Comparison of ENCODE assay signal across 8 cellular contexts in genomic region chr9:126397056-126397455, GRCh38.
A peak's percentile ranks its signal among the peaks of the same experiment; 100 is the strongest.
DNase-seq lines count a peak whose midpoint lies in the region; ATAC-seq, FAIRE-seq and TF ChIP-seq lines count a peak whose summit lies in the region.

No MANE protein-coding gene starts in this region.

- peak; percentile 85 for FAIRE-seq in GM12891 (lab: Jason Lieb, UNC)

- H3K4me2 ChIP-seq in PC-3 (ENCODE audit: low read length) = no peak overlapping the region

- ATAC-seq in HG02571 (IDR thresholded peaks at IDR 0.05; ENCODE audit: unreplicated experiment) (peak; percentile 85), PC-3 (no peak), Right ventricle myocardium inferior (no peak)
- peak; percentile 90 to 95 for ATAC-seq in activated naive CD4-positive, alpha-beta T cell treated with anti-CD3 and anti-CD28 coated beads, Interleukin-2, amount 50 U/mL, for 72 hours

- BruUV-seq in PC-3 (replicated peaks; lab: Mats Ljungman, UMichigan) = no TSS peak

- H4K20me1 ChIP-seq in PC-3 (ENCODE audit: low read length) = no peaks in the 10 kb centered on the region

- H2AFZ ChIP-seq in PC-3 (ENCODE audit: low read length) = no peak overlapping the region

- no peak overlapping the region for H3K4me3 ChIP-seq in PC-3 (ENCODE audit: low read length)

- no peaks in the 10 kb centered on the region for H3K27me3 ChIP-seq in PC-3 (ENCODE audit: low read length)

- CTCF ChIA-PET in PC-3 (lab: Charles Lee) = interaction anchor here (0.5 kb wide), 1 partner anchor 991 kb away, joined by 7 read pairs; no protein-coding TSS in a partner anchor

- H3K9ac ChIP-seq in PC-3 (ENCODE audit: low read length) = no peak overlapping the region

- TF ChIP-seq CTCF in PC-3 (conservative IDR thresholded peaks at IDR 0.05; ENCODE audit: low read depth, low read length) = 0 out of 2 replicates have a peak, but pooled peaks have one; percentile 12

- TF ChIP-seq POLR2A in GM12891 (IDR thresholded peaks at IDR 0.05; ENCODE audit: low read depth, low read length) = no peak

- no peaks in the 10 kb centered on the region for H3K9me2 ChIP-seq in PC-3 (replicated peaks; ENCODE audit: low read length)

- H3K9me3 Mint-ChIP-seq in activated naive CD4-positive, alpha-beta T cell treated with anti-CD3 and anti-CD28 coated beads, Interleukin-2, amount 50 U/mL, for 72 hours = no peaks in the 10 kb centered on the region

- no peaks in the 10 kb centered on the region for H3F3A ChIP-seq in PC-3 (ENCODE audit: low read length, unreplicated experiment)

- POLR2A ChIA-PET in PC-3 (lab: Charles Lee; ENCODE audit: unreplicated experiment) = no interaction called here

- no peaks in the 10 kb centered on the region for H3K79me2 ChIP-seq in PC-3 (ENCODE audit: low read length)

- DNase-seq in GM12891 (ENCODE audit: insufficient read length, low spot score) (peak; percentile 37), PC-3 (no peak), Right ventricle myocardium inferior (ENCODE audit: missing footprints) (no peak), NCI-H1694 treated with DMSO at 0.1 percent for 48 hours (lab: John Stamatoyannopoulos, UW) (no peak), AG08396 (ENCODE audit: low spot score) (no peak)
- peak; percentile 61 to 77 for DNase-seq in activated naive CD4-positive, alpha-beta T cell treated with anti-CD3 and anti-CD28 coated beads, Interleukin-2, amount 50 U/mL, for 72 hours (ENCODE audit: low spot score in 2 of 2)
- peak; percentile 47 for DNase-seq in stimulated activated CD8-positive, alpha-beta memory T cell treated with anti-CD3 and anti-CD28 coated beads, Interleukin-12 subunit alpha, Interleukin-12 subunit beta, amount 100 ng/mL, for 1 hour (ENCODE audit: low read depth)

- no peaks in the 10 kb centered on the region for H3K9me3 ChIP-seq in PC-3 (ENCODE audit: low read length)

- H3K36me3 Mint-ChIP-seq in activated naive CD4-positive, alpha-beta T cell treated with anti-CD3 and anti-CD28 coated beads, Interleukin-2, amount 50 U/mL, for 72 hours = no peaks in the 10 kb centered on the region

- no peaks in the 10 kb centered on the region; the same call in 1 of the 2 replicates for H3K36me3 ChIP-seq in PC-3 (ENCODE audit: low read depth, low read length)

- H3K4me1 ChIP-seq in PC-3 (ENCODE audit: insufficient read depth, low read length) = peaks cover 18% of the 10 kb centered on the region

- H3K27ac ChIP-seq in PC-3 (ENCODE audit: low read length) = no peak overlapping the region

- intact Hi-C loops in PC-3 (cut with micrococcal nuclease) = no loop called here
- intact Hi-C loops in Right ventricle myocardium inferior (cut with DNase I) = loop anchor here (5.0 kb wide), 1 partner anchor 990 kb away; no protein-coding TSS in a partner anchor

- peak overlapping the region in 1 of 2 donors; percentile 77 for H3K27ac Mint-ChIP-seq in activated naive CD4-positive, alpha-beta T cell treated with anti-CD3 and anti-CD28 coated beads, Interleukin-2, amount 50 U/mL, for 72 hours

TF ChIP-seq in GM12891, 5 proteins besides CTCF, POLR2A, EP300 and RAD21:
- TF ChIP-seq TAF1 (IDR thresholded peaks at IDR 0.05; ENCODE audit: low read depth, low read length) = no peak
- no peak for TF ChIP-seq PAX5 (IDR thresholded peaks at IDR 0.05; ENCODE audit: insufficient read depth, low read length, severe bottlenecking)
- TF ChIP-seq POU2F2 (IDR thresholded peaks at IDR 0.05; ENCODE audit: low read depth, low read length) = no peak
- TF ChIP-seq POLR2AphosphoS5 (IDR thresholded peaks at IDR 0.05; ENCODE audit: low read depth, low read length) = no peak
- no peak for TF ChIP-seq SPI1 (IDR thresholded peaks at IDR 0.05; ENCODE audit: low read depth, low read length)

Comparison
In these comparisons a context has a peak if more than half of its experiments do, and no peak if none do; other contexts are left out.
1. DNase-seq: peak in GM12891 (single experiment), activated naive CD4-positive, alpha-beta T cell treated with anti-CD3 and anti-CD28 coated beads, Interleukin-2, amount 50 U/mL, for 72 hours (2 of 2) and stimulated activated CD8-positive, alpha-beta memory T cell treated with anti-CD3 and anti-CD28 coated beads, Interleukin-12 subunit alpha, Interleukin-12 subunit beta, amount 100 ng/mL, for 1 hour (single experiment); none in PC-3 (single experiment), Right ventricle myocardium inferior (single experiment), NCI-H1694 treated with DMSO at 0.1 percent for 48 hours (single experiment) and AG08396 (single experiment).
2. ATAC-seq: peak in HG02571 (single experiment) and activated naive CD4-positive, alpha-beta T cell treated with anti-CD3 and anti-CD28 coated beads, Interleukin-2, amount 50 U/mL, for 72 hours (2 of 2); none in PC-3 (single experiment) and Right ventricle myocardium inferior (single experiment).